ENCODE assay signal across 25 cellular contexts in genomic region chr14:71616013-71616412, GRCh38.
"Had no signal": no experiment of that assay in that cellular context is flagged by ENCODE, and none has a peak within 500 bp of the region (broad histone marks: within the 10 kb centered on the region; RNA-seq: fewer than 3 reads in every experiment).

No MANE protein-coding gene starts in this region.

- H3K4me1 ChIP-seq: colonic mucosa, foreskin keratinocyte, right atrium auricular region, testis, upper lobe of right lung, vagina had no signal

- H3K36me3 ChIP-seq: colonic mucosa, ovary, right atrium auricular region, upper lobe of right lung, vagina had no signal

- H3K27me3 ChIP-seq: colonic mucosa, foreskin keratinocyte, hepatocyte, ovary, right atrium auricular region, testis, tibial nerve, upper lobe of right lung, vagina had no signal

- FAIRE-seq: endothelial cell of umbilical vein, kidney, small intestine had no signal

- H3K4me1 Mint-ChIP-seq: neural crest cell had no signal

- H3K9me3 Mint-ChIP-seq: endodermal cell, natural killer cell, neural crest cell had no signal

- H3K4me3 ChIP-seq: colonic mucosa, hepatocyte, lung, ovary, right atrium auricular region, testis, tibial nerve, upper lobe of right lung, vagina had no signal

- H3K4me3 Mint-ChIP-seq: endodermal cell, natural killer cell, neural crest cell had no signal

- ATAC-seq: foreskin keratinocyte, left cardiac atrium, left ventricle myocardium superior, natural killer cell, upper lobe of right lung had no signal

- H3K4me2 ChIP-seq: hepatocyte had no signal

- H2AFZ ChIP-seq: hepatocyte had no signal

- H3K27ac Mint-ChIP-seq: endodermal cell had no signal

- H3K9me3 ChIP-seq: colonic mucosa, ovary, right atrium auricular region, testis, tibial nerve, upper lobe of right lung, vagina had no signal

- DNase-seq: colonic mucosa; dermis blood vessel endothelial cell; effector CD4-positive, alpha-beta T cell; endodermal cell; erythroblast; foreskin keratinocyte; kidney; left cardiac atrium; left ventricle myocardium superior; mesendoderm; natural killer cell; nucleus accumbens; ovary; small intestine; stimulated activated CD4-positive, alpha-beta T cell treated with anti-CD3 and anti-CD28 coated beads, Interleukin-12 subunit alpha, Interleukin-12 subunit beta, amount 100 ng/mL, for 4 hours; stimulated activated naive CD4-positive, alpha-beta T cell treated with Interleukin-2 at 50 U/mL for 16 hours; testis; upper lobe of right lung had no signal

- H3K27ac ChIP-seq: colonic mucosa, foreskin keratinocyte, hepatocyte, ovary, right atrium auricular region, testis, tibial nerve, upper lobe of right lung, vagina had no signal
